Comparison of ENCODE assay signal across 8 cellular contexts in genomic region chr2:209577376-209578357, GRCh38.
A peak's percentile ranks its signal among the peaks of the same experiment; 100 is the strongest.
DNase-seq lines count a peak whose midpoint lies in the region; ATAC-seq and TF ChIP-seq lines count a peak whose summit lies in the region.

No MANE protein-coding gene starts in this region.

- peaks cover 6% of the 10 kb centered on the region for H3K4me1 Mint-ChIP-seq in activated naive CD4-positive, alpha-beta T cell treated with anti-CD3 and anti-CD28 coated beads for 36 hours (ENCODE audit: low read depth)

- TF ChIP-seq EP300 in stomach (IDR thresholded peaks at IDR 0.05) = no peak

- H3K27ac Mint-ChIP-seq in activated naive CD4-positive, alpha-beta T cell treated with anti-CD3 and anti-CD28 coated beads for 36 hours = no peak overlapping the region

- DNase-seq in AG20443 (ENCODE audit: low spot score) (peak; percentile 13), RWPE2 (ENCODE audit: low spot score) (no peak), stomach (no peak)
- no peak for DNase-seq in activated naive CD4-positive, alpha-beta T cell treated with anti-CD3 and anti-CD28 coated beads for 36 hours

- H3K9me3 ChIP-seq in RWPE2 (ENCODE audit: severe bottlenecking) (no peaks in the 10 kb centered on the region), iPS-18a (ENCODE audit: control insufficient read depth, low read depth, low read length) (no peaks in the 10 kb centered on the region), stomach (no peaks in the 10 kb centered on the region)

- ATAC-seq in HG02885 (IDR thresholded peaks at IDR 0.05; ENCODE audit: poor library complexity, unreplicated experiment) = peak; percentile 44
- ATAC-seq in RWPE2 (ENCODE audit: low read depth) = no peak
- ATAC-seq in GM19463 (IDR thresholded peaks at IDR 0.05; ENCODE audit: unreplicated experiment) = no peak
- ATAC-seq in HG03095 (IDR thresholded peaks at IDR 0.05; ENCODE audit: unreplicated experiment) = no peak

- no peaks in the 10 kb centered on the region for H3K4me1 ChIP-seq in RWPE2 (ENCODE audit: insufficient read depth, poor library complexity, severe bottlenecking)
- H3K4me1 ChIP-seq in iPS-18a (ENCODE audit: control insufficient read depth, low read depth, low read length) = peaks cover 28% of the 10 kb centered on the region
- H3K4me1 ChIP-seq in stomach = no peaks in the 10 kb centered on the region

- H3K27me3 ChIP-seq in RWPE2 (ENCODE audit: insufficient read depth, poor library complexity, severe bottlenecking) (no peaks in the 10 kb centered on the region), iPS-18a (ENCODE audit: control insufficient read depth, insufficient read depth, low read length) (no peaks in the 10 kb centered on the region), stomach (no peaks in the 10 kb centered on the region)

- CTCF ChIA-PET in activated naive CD4-positive, alpha-beta T cell treated with anti-CD3 and anti-CD28 coated beads for 36 hours (lab: Charles Lee) = interaction anchor here (1.3 to 3.7 kb wide), 2 partner anchors 26 to 242 kb away, joined by 3 to 31 read pairs; no protein-coding TSS in a partner anchor

- intact Hi-C loops in stomach (cut with DNase I; ENCODE audit: low total_unique reads) = no loop called here
- intact Hi-C loops in activated naive CD4-positive, alpha-beta T cell treated with anti-CD3 and anti-CD28 coated beads for 36 hours (cut with micrococcal nuclease) = loop anchor here (1.0 to 10.0 kb wide), 6 partner anchors 152 to 1173 kb away; partner anchors contain the start of gene PTH2R

- H3K9me3 Mint-ChIP-seq in activated naive CD4-positive, alpha-beta T cell treated with anti-CD3 and anti-CD28 coated beads for 36 hours = no peaks in the 10 kb centered on the region

- peaks cover 3% of the 10 kb centered on the region for H3K27me3 Mint-ChIP-seq in activated naive CD4-positive, alpha-beta T cell treated with anti-CD3 and anti-CD28 coated beads for 36 hours (ENCODE audit: low read depth)

- H3K4me3 ChIP-seq in RWPE2 (ENCODE audit: severe bottlenecking) (no peak overlapping the region), iPS-18a (ENCODE audit: low read length) (no peak overlapping the region), stomach (no peak overlapping the region)

- no peak overlapping the region for H3K27ac ChIP-seq in RWPE2 (ENCODE audit: poor library complexity, severe bottlenecking)
- peak overlapping the region; percentile 79 for H3K27ac ChIP-seq in iPS-18a (ENCODE audit: low read length)
- no peak overlapping the region for H3K27ac ChIP-seq in stomach

- no peak overlapping the region for H3K4me3 Mint-ChIP-seq in activated naive CD4-positive, alpha-beta T cell treated with anti-CD3 and anti-CD28 coated beads for 36 hours

- no peak for TF ChIP-seq POLR2A in stomach (IDR thresholded peaks at IDR 0.05)

- H3K36me3 ChIP-seq in RWPE2 (ENCODE audit: low read depth) (no peaks in the 10 kb centered on the region), iPS-18a (ENCODE audit: control insufficient read depth, low read depth, low read length) (no peaks in the 10 kb centered on the region), stomach (no peaks in the 10 kb centered on the region)

- H3K9ac ChIP-seq in iPS-18a (ENCODE audit: low read length) = peak overlapping the region; percentile 25

- TF ChIP-seq CTCF in RWPE2 (IDR thresholded peaks at IDR 0.05; ENCODE audit: poor library complexity, severe bottlenecking) (peak; percentile 61), stomach (IDR thresholded peaks at IDR 0.05) (peak in 2 of 7 experiments; percentile 30 to 53)

- no peaks in the 10 kb centered on the region for H3K36me3 Mint-ChIP-seq in activated naive CD4-positive, alpha-beta T cell treated with anti-CD3 and anti-CD28 coated beads for 36 hours (ENCODE audit: low read depth)

- WGBS in stomach, 5 donors = 57 to 70% (median 63%) methylated on average over 4 of the region's 4 CpGs
